ENCODE assay signal across 13 cellular contexts in genomic region chr7:1045727-1046063, GRCh38. TPM values are rescaled to one million over a fixed set of nuclear protein-coding genes. Genes with fewer than 3 reads are reported as not detected.
A peak's percentile ranks its signal among the peaks of the same experiment; 100 is the strongest.
DNase-seq lines count a peak whose midpoint lies in the region; ATAC-seq, FAIRE-seq and TF ChIP-seq lines count a peak whose summit lies in the region.
"Had no signal": no experiment of that assay in that cellular context is flagged by ENCODE, and none has a peak within 500 bp of the region (broad histone marks: within the 10 kb centered on the region; RNA-seq: fewer than 3 reads in every experiment).

No MANE protein-coding gene starts in this region.

- peak overlapping the region; percentile 91; the same call in 1 of the 2 replicates for H3K4me3 ChIP-seq in OCI-LY3 (ENCODE audit: low read length)
- no peak overlapping the region for H3K4me3 ChIP-seq in hepatocyte
- H3K4me3 ChIP-seq in spleen, result peak overlapping the region in 1 of 8 donors; percentile 86
- H3K4me3 ChIP-seq: SJSA1 had no signal

- H3K27me3 Mint-ChIP-seq in activated T-cell treated with anti-CD3 and anti-CD28 coated beads, Interleukin-2, amount 50 U/mL, for 72 hours (ENCODE audit: low read depth), result peaks cover 3% of the 10 kb centered on the region

- H4K20me1 ChIP-seq in OCI-LY3 (ENCODE audit: insufficient read depth, low read length) (no peaks in the 10 kb centered on the region; the same call in 1 of the 2 replicates), hepatocyte (ENCODE audit: insufficient read depth, poor library complexity, severe bottlenecking) (no peaks in the 10 kb centered on the region)

- intact Hi-C loops in spleen (cut with DNase I; ENCODE audit: low total_unique reads), result no loop called here

- H3K9ac ChIP-seq in OCI-LY3 (ENCODE audit: low read length), result no peak overlapping the region

- ATAC-seq in activated T-cell treated with anti-CD3 and anti-CD28 coated beads, Interleukin-2, amount 50 U/mL, for 72 hours (replicated peaks in 1 of 2), result no peak

- no peak for TF ChIP-seq CTCF in OCI-LY3 (IDR thresholded peaks at IDR 0.05; ENCODE audit: low read depth, low read length)
- no peak for TF ChIP-seq CTCF in hepatocyte (IDR thresholded peaks at IDR 0.05; ENCODE audit: poor library complexity)
- no peak for TF ChIP-seq CTCF in spleen (IDR thresholded peaks at IDR 0.05 in 8 of 11, conservative IDR thresholded peaks at IDR 0.05 in 3 of 11)
- TF ChIP-seq CTCF in D721Med (IDR thresholded peaks at IDR 0.05; ENCODE audit: insufficient read depth, missing control alignments), result no peak

- WGBS in hepatocyte (ENCODE audit: low lambda C conversion rate, missing lambda C conversion rate), result 86% methylated on average over 8 of the region's 8 CpGs
- WGBS in spleen, 5 donors, result 83 to 98% (median 97%) methylated on average over 8 of the region's 8 CpGs

- peaks cover 61% of the 10 kb centered on the region for H3K4me1 Mint-ChIP-seq in activated T-cell treated with anti-CD3 and anti-CD28 coated beads, Interleukin-2, amount 50 U/mL, for 72 hours (ENCODE audit: low read depth)

- no peak for TF ChIP-seq POLR2A in spleen (IDR thresholded peaks at IDR 0.05)

- no peak overlapping the region for H3K27ac Mint-ChIP-seq in activated T-cell treated with anti-CD3 and anti-CD28 coated beads, Interleukin-2, amount 50 U/mL, for 72 hours

- H3K27me3 ChIP-seq in OCI-LY3 (ENCODE audit: low read depth, low read length), result no peaks in the 10 kb centered on the region
- no peaks in the 10 kb centered on the region for H3K27me3 ChIP-seq in hepatocyte
- peaks cover 0 to 15% (median 0%) of the 10 kb centered on the region in 7 donors for H3K27me3 ChIP-seq in spleen (replicated peaks in 1 of 7)
- H3K27me3 ChIP-seq: SJSA1 had no signal

- no peak for FAIRE-seq in D721Med (lab: Jason Lieb, UNC)
- FAIRE-seq: H1 had no signal

- no peaks in the 10 kb centered on the region for H3K9me2 ChIP-seq in hepatocyte (replicated peaks; ENCODE audit: insufficient read depth)

- H3K4me3 Mint-ChIP-seq in activated T-cell treated with anti-CD3 and anti-CD28 coated beads, Interleukin-2, amount 50 U/mL, for 72 hours, result peak overlapping the region; percentile 80 to 89

- H3K4me1 ChIP-seq in OCI-LY3 (ENCODE audit: low read length) (peaks cover 20% of the 10 kb centered on the region), hepatocyte (ENCODE audit: insufficient read depth) (peaks cover 49% of the 10 kb centered on the region), spleen (peaks cover 30 to 98% (median 76%) of the 10 kb centered on the region in 6 donors)

- H3K9me3 Mint-ChIP-seq in activated T-cell treated with anti-CD3 and anti-CD28 coated beads, Interleukin-2, amount 50 U/mL, for 72 hours, result no peaks in the 10 kb centered on the region

- no peaks in the 10 kb centered on the region for H3K79me2 ChIP-seq in OCI-LY3 (ENCODE audit: low read length)
- H3K79me2 ChIP-seq in hepatocyte, result peaks cover 14% of the 10 kb centered on the region

- H3K27ac ChIP-seq in OCI-LY3 (ENCODE audit: low read length) (no peak overlapping the region), hepatocyte (peak overlapping the region; percentile 19), spleen (no peak overlapping the region)
- H3K27ac ChIP-seq: SJSA1 had no signal

- no peaks in the 10 kb centered on the region for H3K9me3 ChIP-seq in OCI-LY3 (ENCODE audit: insufficient read depth, low read length)
- H3K9me3 ChIP-seq in hepatocyte (ENCODE audit: low read depth), result no peaks in the 10 kb centered on the region
- no peaks in the 10 kb centered on the region for H3K9me3 ChIP-seq in spleen
- H3K9me3 ChIP-seq: SJSA1 had no signal

- DNase-seq in activated T-cell treated with anti-CD3 and anti-CD28 coated beads, Interleukin-2, amount 50 U/mL, for 72 hours, result no peak
- no peak for DNase-seq in activated T-cell treated with anti-CD3 and anti-CD28 coated beads, Interleukin-2, amount 50 U/mL, for 48 hours
- DNase-seq in hepatocyte (ENCODE audit: low spot score) (no peak), spleen (peak; percentile 55), H4 (ENCODE audit: low spot score) (no peak), D721Med (ENCODE audit: insufficient read length, low spot score) (no peak)
- DNase-seq in stimulated activated CD4-positive, alpha-beta T cell treated with anti-CD3 and anti-CD28 coated beads, Interleukin-4, amount 100 ng/mL, for 1 hour, result no peak
- DNase-seq: activated effector memory CD4-positive, alpha-beta T cell treated with anti-CD3 and anti-CD28 coated beads, Interleukin-2, amount 50 U/mL, for 16 hours; NCI-H2081; stimulated activated CD4-positive, alpha-beta T cell treated with anti-CD3 and anti-CD28 coated beads, Interleukin-15, amount 100 ng/mL, for 24 hours had no signal

- H2AFZ ChIP-seq in OCI-LY3 (ENCODE audit: low read depth, low read length) (no peak overlapping the region), hepatocyte (no peak overlapping the region)

- H3K4me2 ChIP-seq in OCI-LY3 (ENCODE audit: low read length), result peak overlapping the region; percentile 86; the same call in 1 of the 2 replicates
- peak overlapping the region; percentile 91 for H3K4me2 ChIP-seq in hepatocyte

- H3K36me3 Mint-ChIP-seq in activated T-cell treated with anti-CD3 and anti-CD28 coated beads, Interleukin-2, amount 50 U/mL, for 72 hours (ENCODE audit: insufficient read depth in 2 of 2), result no peaks in the 10 kb centered on the region

- H3K36me3 ChIP-seq in OCI-LY3 (replicated peaks; ENCODE audit: low read depth, low read length) (no peaks in the 10 kb centered on the region), hepatocyte (replicated peaks; ENCODE audit: insufficient read depth, low read depth) (no peaks in the 10 kb centered on the region), spleen (no peaks in the 10 kb centered on the region)

RNA-seq across cellular contexts. Expression of gene GPR146, which starts 1.3 kb away (rescaled TPM):
- 1 to 10 TPM in 1 of 2 donors, under 1 TPM in 1; 0.91 to 2.7 TPM for total RNA-seq in activated T-cell treated with anti-CD3 and anti-CD28 coated beads, Interleukin-2, amount 50 U/mL, for 72 hours
- total RNA-seq in hepatocyte (5.2 and 6.5 TPM in 2 replicates), spleen (10 to 100 TPM in 5 of 7 donors, 1 to 10 TPM in 2; 7.1 to 19.2 (median 13.3) TPM)
- polyA plus RNA-seq in hepatocyte (2.1 and 2.6 TPM in 2 replicates), spleen (1 to 10 TPM; 3.9 to 7.3 (median 5.0) TPM)
- total RNA-seq in H4 (2014; rRNA removed; shearing (Covaris generic)), result 3.4 and 5.7 TPM in 2 replicates

RNA-seq across cellular contexts. Expression of gene GPER1, which starts 42.2 kb away (rescaled TPM):
- under 1 TPM; 0.24 to 0.56 TPM for total RNA-seq in activated T-cell treated with anti-CD3 and anti-CD28 coated beads, Interleukin-2, amount 50 U/mL, for 72 hours
- total RNA-seq in hepatocyte, result 3.6 and 4.5 TPM in 2 replicates
- 9.1 and 11.1 TPM in 2 replicates for polyA plus RNA-seq in hepatocyte
- 10 to 100 TPM in 1 of 7 donors, 1 to 10 TPM in 6; 3.0 to 14.2 (median 6.1) TPM for total RNA-seq in spleen
- 1 to 10 TPM; 3.7 to 6.4 (median 3.9) TPM for polyA plus RNA-seq in spleen
- 0.97 and 1.5 TPM in 2 replicates for total RNA-seq in H4 (2014; rRNA removed; shearing (Covaris generic))
- total RNA-seq: SJSA1 had no signal
